Comparison of ENCODE assay signal across 17 cellular contexts in genomic region chr1:184489908-184490307, GRCh38.
DNase-seq lines count a peak whose midpoint lies in the region; FAIRE-seq and TF ChIP-seq lines count a peak whose summit lies in the region.
"Had no signal": no experiment of that assay in that cellular context is flagged by ENCODE, and none has a peak within 500 bp of the region (broad histone marks: within the 10 kb centered on the region; RNA-seq: fewer than 3 reads in every experiment).

No MANE protein-coding gene starts in this region.

- H3K9me3 ChIP-seq in BE2C, result no peaks in the 10 kb centered on the region
- no peaks in the 10 kb centered on the region for H3K9me3 ChIP-seq in small intestine (ENCODE audit: control insufficient read depth, low read depth)
- H3K9me3 ChIP-seq in adrenal gland (replicated peaks in 1 of 3), result no peaks in the 10 kb centered on the region
- H3K9me3 ChIP-seq: body of pancreas, suprapubic skin had no signal

- no peak overlapping the region for H3K4me3 ChIP-seq in BE2C (ENCODE audit: low read depth, low read length)
- H3K4me3 ChIP-seq in small intestine (ENCODE audit: low read depth in 1 of 2, low read length in 2 of 2), result no peak overlapping the region
- no peak overlapping the region for H3K4me3 ChIP-seq in adrenal gland
- H3K4me3 ChIP-seq: body of pancreas, SK-N-MC, suprapubic skin had no signal

- no peaks in the 10 kb centered on the region for H3K36me3 ChIP-seq in BE2C
- no peaks in the 10 kb centered on the region for H3K36me3 ChIP-seq in small intestine (ENCODE audit: control insufficient read depth in 2 of 2, insufficient read depth in 2 of 2, low read length in 2 of 2)
- no peaks in the 10 kb centered on the region for H3K36me3 ChIP-seq in adrenal gland (replicated peaks in 1 of 2)
- H3K36me3 ChIP-seq: suprapubic skin had no signal

- no peaks in the 10 kb centered on the region for H3K9me3 Mint-ChIP-seq in nephron progenitor cell
- H3K9me3 Mint-ChIP-seq: activated CD8-positive, alpha-beta T cell treated with anti-CD3 and anti-CD28 coated beads for 36 hours; activated naive CD4-positive, alpha-beta T cell treated with anti-CD3 and anti-CD28 coated beads, Interleukin-2, amount 50 U/mL, for 72 hours; activated T-cell treated with anti-CD3 and anti-CD28 coated beads, Interleukin-2, amount 50 U/mL, for 4 hours had no signal

- FAIRE-seq in small intestine (lab: Jason Lieb, UNC), result no peak
- FAIRE-seq: GM18507 had no signal

- H3K4me1 Mint-ChIP-seq in nephron progenitor cell, result peaks cover 44% of the 10 kb centered on the region

- intact Hi-C loops in adrenal gland (cut with DNase I), result no loop called here

- WGBS in small intestine, 3 donors, result 97 to 98% (median 98%) methylated on average over 3 of the region's 3 CpGs
- 94 to 100% (median 99%) methylated on average over 3 of the region's 3 CpGs for WGBS in adrenal gland, 4 donors

- peak overlapping the region in 1 of 2 donors; percentile 32 for H3K27ac ChIP-seq in small intestine (ENCODE audit: low read depth in 1 of 2, low read length in 1 of 2)
- H3K27ac ChIP-seq in adrenal gland, result peak overlapping the region in 2 of 5 donors; percentile 8 to 91
- H3K27ac ChIP-seq: body of pancreas, SK-N-MC, suprapubic skin had no signal

- no peaks in the 10 kb centered on the region for H3K36me3 Mint-ChIP-seq in nephron progenitor cell (ENCODE audit: low read depth)
- H3K36me3 Mint-ChIP-seq: activated naive CD4-positive, alpha-beta T cell treated with anti-CD3 and anti-CD28 coated beads, Interleukin-2, amount 50 U/mL, for 72 hours had no signal

- TF ChIP-seq POLR2A in adrenal gland (IDR thresholded peaks at IDR 0.05), result no peak

- H3K4me1 ChIP-seq in BE2C (peaks cover 52% of the 10 kb centered on the region), small intestine (ENCODE audit: control insufficient read depth in 2 of 2, insufficient read depth in 1 of 2, low read depth in 1 of 2, low read length in 1 of 2) (peaks cover 17 to 34% of the 10 kb centered on the region in 2 donors), adrenal gland (replicated peaks in 1 of 2) (peaks cover 45 to 63% of the 10 kb centered on the region in 2 donors)

- no peaks in the 10 kb centered on the region for H3K27me3 Mint-ChIP-seq in nephron progenitor cell (ENCODE audit: low read depth, poor library complexity)
- H3K27me3 Mint-ChIP-seq: activated CD8-positive, alpha-beta T cell treated with anti-CD3 and anti-CD28 coated beads for 36 hours had no signal

- in situ Hi-C loops in SK-MEL-5 (cut with HindIII; ENCODE audit: low pct_unique_long_range_greater_than_20kb, low sequenced_read_pairs), result no loop called here

- peak; percentile 73 for DNase-seq in BE2C
- DNase-seq in EL, result peak; percentile 29
- peak; percentile 46 for DNase-seq in SK-MEL-5 (ENCODE audit: low read depth, low spot score)
- no peak for DNase-seq in nephron progenitor cell
- no peak for DNase-seq in small intestine
- no peak for DNase-seq in iPS-NIHi7 (ENCODE audit: extremely low spot score)
- no peak for DNase-seq in adrenal gland
- DNase-seq: activated CD8-positive, alpha-beta T cell treated with anti-CD3 and anti-CD28 coated beads for 36 hours; activated T-cell treated with anti-CD3 and anti-CD28 coated beads, Interleukin-2, amount 50 U/mL, for 4 hours; body of pancreas; foreskin melanocyte; NCI-H1436 treated with DMSO at 0.1 percent for 48 hours; T-helper 9 cell had no signal

- TF ChIP-seq CTCF in BE2C (IDR thresholded peaks at IDR 0.05; ENCODE audit: low read depth, low read length) (no peak), nephron progenitor cell (IDR thresholded peaks at IDR 0.05) (no peak), adrenal gland (IDR thresholded peaks at IDR 0.05) (no peak)

- H3K4me3 Mint-ChIP-seq in nephron progenitor cell, result no peak overlapping the region
- H3K4me3 Mint-ChIP-seq: activated CD8-positive, alpha-beta T cell treated with anti-CD3 and anti-CD28 coated beads for 36 hours; activated T-cell treated with anti-CD3 and anti-CD28 coated beads, Interleukin-2, amount 50 U/mL, for 4 hours had no signal

- H3K27ac Mint-ChIP-seq in nephron progenitor cell, result peak overlapping the region; percentile 16
- H3K27ac Mint-ChIP-seq: activated CD8-positive, alpha-beta T cell treated with anti-CD3 and anti-CD28 coated beads for 36 hours; activated naive CD4-positive, alpha-beta T cell treated with anti-CD3 and anti-CD28 coated beads, Interleukin-2, amount 50 U/mL, for 72 hours had no signal

- H3K27me3 ChIP-seq in BE2C, result no peaks in the 10 kb centered on the region
- no peaks in the 10 kb centered on the region for H3K27me3 ChIP-seq in small intestine (ENCODE audit: control insufficient read depth in 2 of 2, insufficient read depth in 2 of 2, low read length in 2 of 2)
- H3K27me3 ChIP-seq in adrenal gland, result no peaks in the 10 kb centered on the region
- H3K27me3 ChIP-seq: body of pancreas, suprapubic skin had no signal

Comparison
In these comparisons a context has a peak if more than half of its experiments do, and no peak if none do; other contexts are left out.
1. DNase-seq: peak in BE2C (single experiment), EL (single experiment) and SK-MEL-5 (single experiment); none in nephron progenitor cell (single experiment), small intestine (single experiment), iPS-NIHi7 (single experiment) and adrenal gland (0 of 7).